ENCODE assay signal across 20 cellular contexts in the genomic region with DNA sequence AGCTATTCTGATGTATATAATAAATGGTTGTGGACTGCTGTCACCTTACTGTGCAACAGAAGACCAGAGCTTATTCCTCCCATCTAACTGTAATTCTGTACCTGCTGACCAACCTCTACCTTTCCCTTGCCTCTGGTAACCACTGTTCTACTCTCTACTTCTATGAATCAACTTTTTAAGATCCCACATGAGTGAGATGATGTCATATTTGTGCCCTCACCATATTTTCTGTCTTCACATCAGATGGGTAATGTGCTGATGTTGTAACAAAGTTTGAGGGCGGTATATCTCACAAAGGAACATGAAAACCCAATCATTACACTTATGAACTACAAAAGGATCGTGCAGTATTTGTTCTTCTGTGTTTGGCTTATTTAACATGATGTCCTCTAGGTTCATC. TPM values are rescaled to one million over a fixed set of nuclear protein-coding genes. Genes with fewer than 3 reads are reported as not detected.
DNase-seq lines count a peak whose midpoint lies in the region; ATAC-seq and FAIRE-seq lines count a peak whose summit lies in the region.
"Had no signal": no experiment of that assay in that cellular context is flagged by ENCODE, and none has a peak within 500 bp of the region (broad histone marks: within the 10 kb centered on the region; RNA-seq: fewer than 3 reads in every experiment).

No MANE protein-coding gene starts in this region.

- H3K4me1 ChIP-seq in GM23248 (ENCODE audit: insufficient read depth), result no peaks in the 10 kb centered on the region
- H3K4me1 ChIP-seq: BLaER1 had no signal

- no peaks in the 10 kb centered on the region for H3K27me3 Mint-ChIP-seq in activated CD4-positive, alpha-beta T cell treated with anti-CD3 and anti-CD28 coated beads for 36 hours
- H3K27me3 Mint-ChIP-seq in stimulated activated naive CD8-positive, alpha-beta T cell treated with anti-CD3 and anti-CD28 coated beads, Interleukin-15, amount 100 ng/mL, for 72 hours, result no peaks in the 10 kb centered on the region
- no peaks in the 10 kb centered on the region for H3K27me3 Mint-ChIP-seq in T-helper 17 cell

- H2AFZ ChIP-seq in GM23248, result no peak overlapping the region

- H3F3A ChIP-seq in GM23248 (ENCODE audit: insufficient read depth), result no peaks in the 10 kb centered on the region; the same call in none of the 2 replicates

- H4K20me1 ChIP-seq in GM23248 (ENCODE audit: insufficient read depth), result no peaks in the 10 kb centered on the region

- peaks cover 57% of the 10 kb centered on the region for H3K36me3 Mint-ChIP-seq in activated CD4-positive, alpha-beta T cell treated with anti-CD3 and anti-CD28 coated beads for 36 hours (ENCODE audit: low read depth)
- H3K36me3 Mint-ChIP-seq in T-helper 17 cell (ENCODE audit: low read depth), result peaks cover 12% of the 10 kb centered on the region

- no peaks in the 10 kb centered on the region for H3K9me2 ChIP-seq in GM23248 (ENCODE audit: insufficient read depth)

- H3K4me1 Mint-ChIP-seq in activated CD4-positive, alpha-beta T cell treated with anti-CD3 and anti-CD28 coated beads for 36 hours, result peaks cover 25% of the 10 kb centered on the region
- peaks cover 8% of the 10 kb centered on the region for H3K4me1 Mint-ChIP-seq in stimulated activated naive CD8-positive, alpha-beta T cell treated with anti-CD3 and anti-CD28 coated beads, Interleukin-15, amount 100 ng/mL, for 72 hours
- H3K4me1 Mint-ChIP-seq in T-helper 17 cell, result peaks cover 15% of the 10 kb centered on the region

- POLR2A ChIA-PET in activated CD4-positive, alpha-beta T cell treated with anti-CD3 and anti-CD28 coated beads for 36 hours (lab: Charles Lee), result no interaction called here

- no peak for FAIRE-seq in frontal cortex (lab: Jason Lieb, UNC)
- FAIRE-seq: D721Med, G401.6, GM12892, H1 had no signal

- intact Hi-C loops in activated CD4-positive, alpha-beta T cell treated with anti-CD3 and anti-CD28 coated beads for 36 hours (cut with DNase I, micrococcal nuclease), result no loop called here

- in situ Hi-C loops in GM23248 (cut with MboI), result loop anchor here (10.0 kb wide), 2 partner anchors 137 to 327 kb away; a partner anchor contains a TSS

- H3K36me3 ChIP-seq in GM23248 (ENCODE audit: low read depth), result peaks cover 54% of the 10 kb centered on the region

- no peak overlapping the region for H3K4me3 Mint-ChIP-seq in activated CD4-positive, alpha-beta T cell treated with anti-CD3 and anti-CD28 coated beads for 36 hours
- no peak overlapping the region for H3K4me3 Mint-ChIP-seq in stimulated activated naive CD8-positive, alpha-beta T cell treated with anti-CD3 and anti-CD28 coated beads, Interleukin-15, amount 100 ng/mL, for 72 hours
- no peak overlapping the region for H3K4me3 Mint-ChIP-seq in T-helper 17 cell

- no peak overlapping the region for H3K9ac ChIP-seq in GM23248
- H3K9ac ChIP-seq: BLaER1 had no signal

- no peak overlapping the region for H3K4me2 ChIP-seq in GM23248 (ENCODE audit: unreplicated experiment)
- H3K4me2 ChIP-seq: BLaER1 had no signal

- H3K27ac ChIP-seq in GM23248, result no peak overlapping the region
- H3K27ac ChIP-seq: 22Rv1, BLaER1 had no signal

- peak; percentile 47 for ATAC-seq in activated CD4-positive, alpha-beta T cell treated with anti-CD3 and anti-CD28 coated beads for 36 hours
- peak; percentile 46 for ATAC-seq in stimulated activated naive CD8-positive, alpha-beta T cell treated with anti-CD3 and anti-CD28 coated beads, Interleukin-15, amount 100 ng/mL, for 72 hours
- no peak for ATAC-seq in stimulated activated naive CD8-positive, alpha-beta T cell treated with anti-CD3 and anti-CD28 coated beads, Interleukin-15, Interleukin-2, amounts not matched to agents 100 U/mL and 50 U/mL, for 24 hours
- ATAC-seq in T-helper 17 cell, result no peak

- H3K4me3 ChIP-seq in GM23248, result no peak overlapping the region
- H3K4me3 ChIP-seq: BLaER1 had no signal

- peak overlapping the region; percentile 1 for H3K27ac Mint-ChIP-seq in activated CD4-positive, alpha-beta T cell treated with anti-CD3 and anti-CD28 coated beads for 36 hours
- no peak overlapping the region for H3K27ac Mint-ChIP-seq in stimulated activated naive CD8-positive, alpha-beta T cell treated with anti-CD3 and anti-CD28 coated beads, Interleukin-15, amount 100 ng/mL, for 72 hours
- H3K27ac Mint-ChIP-seq in T-helper 17 cell, result peak overlapping the region; percentile 77

- no peaks in the 10 kb centered on the region for H3K27me3 ChIP-seq in GM23248 (replicated peaks; ENCODE audit: insufficient read depth)
- H3K27me3 ChIP-seq: BLaER1 had no signal

- DNase-seq in activated CD4-positive, alpha-beta T cell treated with anti-CD3 and anti-CD28 coated beads for 36 hours, result no peak
- DNase-seq in activated CD4-positive, alpha-beta T cell treated with anti-CD3 and anti-CD28 coated beads for 1 hour, result no peak
- no peak for DNase-seq in stimulated activated naive CD8-positive, alpha-beta T cell treated with anti-CD3 and anti-CD28 coated beads, Interleukin-15, amount 100 ng/mL, for 72 hours
- no peak for DNase-seq in stimulated activated naive CD8-positive, alpha-beta T cell treated with anti-CD3 and anti-CD28 coated beads, Interleukin-15, Interleukin-2, amounts not matched to agents 100 U/mL and 50 U/mL, for 24 hours
- DNase-seq in T-helper 17 cell (no peak), GM23248 (no peak), frontal cortex (ENCODE audit: low spot score in 2 of 2) (no peak), amygdala (lab: John Stamatoyannopoulos, UW) (no peak)
- DNase-seq: COR-L47, DMS153, DMS79 treated with DMSO at 0.1 percent for 48 hours, EL, HCEC 1CT, IMR-90 had no signal

- H3K9me3 Mint-ChIP-seq in activated CD4-positive, alpha-beta T cell treated with anti-CD3 and anti-CD28 coated beads for 36 hours (ENCODE audit: low read depth), result peaks cover 2% of the 10 kb centered on the region
- H3K9me3 Mint-ChIP-seq in stimulated activated naive CD8-positive, alpha-beta T cell treated with anti-CD3 and anti-CD28 coated beads, Interleukin-15, amount 100 ng/mL, for 72 hours, result peaks cover 5 to 7% of the 10 kb centered on the region in 2 donors

- peaks cover 28% of the 10 kb centered on the region for H3K79me2 ChIP-seq in GM23248 (ENCODE audit: insufficient read depth)

- H3K9me3 ChIP-seq in T-helper 17 cell (ENCODE audit: control insufficient read depth, low read length, poor library complexity, severe bottlenecking) (no peaks in the 10 kb centered on the region), GM23248 (ENCODE audit: low read depth) (no peaks in the 10 kb centered on the region)

- CTCF ChIA-PET in activated CD4-positive, alpha-beta T cell treated with anti-CD3 and anti-CD28 coated beads for 36 hours (lab: Charles Lee), result interaction anchor here (1.0 to 15.6 kb wide), 4 partner anchors 10 to 283 kb away, joined by 3 to 304 read pairs (median 44); no protein-coding TSS in a partner anchor

- 96 to 100% methylated on average over 2 of the region's 2 CpGs for WGBS in GM23248 (ENCODE audit: low coverage in 1 of 2, low lambda C conversion rate in 2 of 2, missing lambda C conversion rate in 2 of 2), 2 experiments

RNA-seq across cellular contexts. Expression of a gene that starts 16.8 kb away (rescaled TPM):
- total RNA-seq in activated CD4-positive, alpha-beta T cell treated with anti-CD3 and anti-CD28 coated beads for 36 hours, result 100 to 1,000 TPM in 1 of 2 experiments, 10 to 100 TPM in 1; 87.7 to 104 TPM
- 10 to 100 TPM; 74.2 to 83.4 TPM for total RNA-seq in T-helper 17 cell
- 34.5 and 35.8 TPM in 2 replicates for total RNA-seq in GM23248 (2014; rRNA removed; shearing (Covaris generic))
- polyA plus RNA-seq in GM23248 (2016; fragmentation: Nextera tagmentation; extraction: Ambion mirVana), result 20.3 and 31.1 TPM in 2 replicates
- total RNA-seq in frontal cortex, result 39.5 TPM

Comparison
In these comparisons a context has a peak if more than half of its experiments do, and no peak if none do; other contexts are left out.
1. ATAC-seq: peak in activated CD4-positive, alpha-beta T cell treated with anti-CD3 and anti-CD28 coated beads for 36 hours (single experiment) and stimulated activated naive CD8-positive, alpha-beta T cell treated with anti-CD3 and anti-CD28 coated beads, Interleukin-15, amount 100 ng/mL, for 72 hours (single experiment); none in stimulated activated naive CD8-positive, alpha-beta T cell treated with anti-CD3 and anti-CD28 coated beads, Interleukin-15, Interleukin-2, amounts not matched to agents 100 U/mL and 50 U/mL, for 24 hours (single experiment) and T-helper 17 cell (single experiment).
2. H3K27ac Mint-ChIP-seq: peak in activated CD4-positive, alpha-beta T cell treated with anti-CD3 and anti-CD28 coated beads for 36 hours (single experiment) and T-helper 17 cell (single experiment); none in stimulated activated naive CD8-positive, alpha-beta T cell treated with anti-CD3 and anti-CD28 coated beads, Interleukin-15, amount 100 ng/mL, for 72 hours (0 of 2).